8 cellular contexts compared by ENCODE assay signal in the genomic region with DNA sequence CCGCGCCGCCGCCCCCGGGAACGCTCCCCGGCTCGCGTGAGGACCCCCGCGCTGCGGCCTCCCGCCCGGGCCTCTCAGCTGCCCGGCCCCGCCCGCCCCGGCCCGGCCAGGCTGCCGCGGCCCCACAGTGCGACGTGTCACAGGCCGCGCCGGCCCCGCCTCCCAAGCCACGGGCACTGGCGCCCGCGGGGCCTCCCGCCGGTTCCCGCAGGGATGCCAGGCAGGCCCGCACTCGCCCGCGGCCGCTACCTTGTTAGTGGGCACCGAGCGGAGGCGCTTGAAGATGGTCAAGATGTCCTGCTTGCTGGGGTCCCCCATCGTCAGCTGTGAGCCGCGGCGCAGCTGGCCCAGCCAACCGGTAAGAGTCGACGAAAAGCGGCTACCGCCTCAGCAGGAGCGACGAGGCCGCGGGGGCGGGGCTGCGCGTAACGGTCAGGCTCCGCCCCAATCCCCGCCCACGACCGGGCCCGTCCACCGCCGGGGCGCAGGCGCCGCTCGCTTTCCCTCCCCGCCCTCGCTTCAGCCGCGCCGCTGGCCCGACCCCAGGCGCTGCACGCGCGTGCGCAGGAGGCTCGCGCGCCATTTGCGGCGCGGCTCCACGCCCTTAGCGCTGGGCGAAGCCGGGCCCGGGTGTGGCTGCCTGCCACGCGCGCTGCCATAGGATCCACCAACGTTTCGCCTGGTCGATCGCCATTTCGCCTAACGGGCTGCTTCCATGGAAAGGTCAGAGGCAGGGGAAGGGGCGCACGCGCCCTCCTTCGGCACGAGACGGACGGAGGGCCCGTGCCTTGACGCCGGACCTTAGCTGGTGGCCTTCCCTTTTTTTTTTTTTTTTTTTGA. TPM values are rescaled to one million over a fixed set of nuclear protein-coding genes. Genes with fewer than 3 reads are reported as not detected.
A peak's percentile ranks its signal among the peaks of the same experiment; 100 is the strongest.
DNase-seq lines count a peak whose midpoint lies in the region; ATAC-seq and TF ChIP-seq lines count a peak whose summit lies in the region.

Gene ARFGAP3, minus strand, starts transcription at position 409 of the 840 bp plus-strand sequence. Its CDS starts 91 bp downstream, at position 318.

- no peaks in the 10 kb centered on the region for H3K9me3 ChIP-seq in vagina

- TF ChIP-seq CTCF in astrocyte of the cerebellum (IDR thresholded peaks at IDR 0.05; ENCODE audit: low read depth, low read length, missing control alignments) (no peak), vagina (IDR thresholded peaks at IDR 0.05) (no peak)

- intact Hi-C loops in vagina (cut with DNase I), result no loop called here

- H3K4me3 ChIP-seq in astrocyte of the cerebellum (ENCODE audit: low read depth, low read length) (peak within 1 kb of the TSS; percentile 73), rectal smooth muscle tissue (ENCODE audit: low read length) (peak within 1 kb of the TSS; percentile 97), vagina (peak within 1 kb of the TSS; percentile 66 to 96)

- in situ Hi-C loops in astrocyte of the cerebellum (cut with HindIII; ENCODE audit: low sequenced_read_pairs), result no loop called here

- H3K4me1 ChIP-seq in rectal smooth muscle tissue (ENCODE audit: control insufficient read depth, insufficient read depth, low read length) (peaks cover 2% of the 10 kb centered on the region), vagina (peaks cover 26% of the 10 kb centered on the region)

- H3K27ac ChIP-seq in rectal smooth muscle tissue (ENCODE audit: low read depth, low read length), result peak within 1 kb of the TSS; percentile 95
- H3K27ac ChIP-seq in vagina, result peak within 1 kb of the TSS; percentile 87

- H3K27me3 ChIP-seq in rectal smooth muscle tissue (ENCODE audit: control insufficient read depth, insufficient read depth, low read length) (no peaks in the 10 kb centered on the region), vagina (no peaks in the 10 kb centered on the region)

- DNase-seq in NCI-H2029 (lab: John Stamatoyannopoulos, UW), result peak; percentile 86
- peak; percentile 91 for DNase-seq in T-helper 9 cell
- peak; percentile 75 for DNase-seq in astrocyte of the cerebellum (ENCODE audit: low read depth)
- DNase-seq in hepatic stellate cell (ENCODE audit: low spot score), result peak; percentile 99
- peak in 1 of 2 donors; percentile 94 for DNase-seq in vagina (ENCODE audit: extremely low spot score in 2 of 2)

- TF ChIP-seq POLR2A in GM18505 (IDR thresholded peaks at IDR 0.05; ENCODE audit: borderline replicate concordance, extremely low read depth, insufficient read depth, insufficient read length) (peak; percentile 82), vagina (IDR thresholded peaks at IDR 0.05) (peak; percentile 53 to 81)

- H3K9ac ChIP-seq in rectal smooth muscle tissue (ENCODE audit: low read length), result peak within 1 kb of the TSS; percentile 87

- H3K36me3 ChIP-seq in rectal smooth muscle tissue (ENCODE audit: control insufficient read depth, insufficient read depth, low read length), result no peaks in the 10 kb centered on the region
- no peaks in the 10 kb centered on the region for H3K36me3 ChIP-seq in vagina

- ATAC-seq in GM18505 (IDR thresholded peaks at IDR 0.05; ENCODE audit: unreplicated experiment) (peak; percentile 82), HG02970 (IDR thresholded peaks at IDR 0.05; ENCODE audit: low FRiP score, unreplicated experiment) (peak; percentile 89)

RNA-seq across cellular contexts. Expression of gene ARFGAP3, which starts in this region (rescaled TPM):
- total RNA-seq in vagina, result 28.0 TPM
